ENCODE assay signal across 14 cellular contexts in genomic region chr18:5717241-5717640, GRCh38.
DNase-seq lines count a peak whose midpoint lies in the region; ATAC-seq lines count a peak whose summit lies in the region.
"Had no signal": no experiment of that assay in that cellular context is flagged by ENCODE, and none has a peak within 500 bp of the region (broad histone marks: within the 10 kb centered on the region; RNA-seq: fewer than 3 reads in every experiment).

No MANE protein-coding gene starts in this region.

- DNase-seq in DMS 273 treated with DMSO at 0.1 percent for 48 hours (lab: John Stamatoyannopoulos, UW) (peak; percentile 58), NCI-H1694 treated with DMSO at 0.1 percent for 48 hours (lab: John Stamatoyannopoulos, UW) (peak; percentile 58), NCI-H524 treated with DMSO at 0.1 percent for 48 hours (lab: John Stamatoyannopoulos, UW) (peak; percentile 55), left cardiac atrium (no peak), DMS79 treated with DMSO at 0.1 percent for 48 hours (lab: John Stamatoyannopoulos, UW) (no peak), NCI-H187 (lab: John Stamatoyannopoulos, UW) (no peak)
- DNase-seq: CD8-positive, alpha-beta T cell; COR-L47; DND-41; EL; GOT3; H7; HFFc6 had no signal

- intact Hi-C loops in left cardiac atrium (cut with DNase I): no loop called here

- ATAC-seq in left cardiac atrium: no peak
- ATAC-seq: CD8-positive, alpha-beta T cell; HCT116 had no signal

Comparison
In these comparisons a context has a peak if more than half of its experiments do, and no peak if none do; other contexts are left out.
1. DNase-seq: peak in DMS 273 treated with DMSO at 0.1 percent for 48 hours (single experiment), NCI-H1694 treated with DMSO at 0.1 percent for 48 hours (single experiment) and NCI-H524 treated with DMSO at 0.1 percent for 48 hours (single experiment); none in left cardiac atrium (single experiment), DMS79 treated with DMSO at 0.1 percent for 48 hours (single experiment) and NCI-H187 (0 of 2).